Comparison of ENCODE assay signal across 11 cellular contexts in the genomic region with DNA sequence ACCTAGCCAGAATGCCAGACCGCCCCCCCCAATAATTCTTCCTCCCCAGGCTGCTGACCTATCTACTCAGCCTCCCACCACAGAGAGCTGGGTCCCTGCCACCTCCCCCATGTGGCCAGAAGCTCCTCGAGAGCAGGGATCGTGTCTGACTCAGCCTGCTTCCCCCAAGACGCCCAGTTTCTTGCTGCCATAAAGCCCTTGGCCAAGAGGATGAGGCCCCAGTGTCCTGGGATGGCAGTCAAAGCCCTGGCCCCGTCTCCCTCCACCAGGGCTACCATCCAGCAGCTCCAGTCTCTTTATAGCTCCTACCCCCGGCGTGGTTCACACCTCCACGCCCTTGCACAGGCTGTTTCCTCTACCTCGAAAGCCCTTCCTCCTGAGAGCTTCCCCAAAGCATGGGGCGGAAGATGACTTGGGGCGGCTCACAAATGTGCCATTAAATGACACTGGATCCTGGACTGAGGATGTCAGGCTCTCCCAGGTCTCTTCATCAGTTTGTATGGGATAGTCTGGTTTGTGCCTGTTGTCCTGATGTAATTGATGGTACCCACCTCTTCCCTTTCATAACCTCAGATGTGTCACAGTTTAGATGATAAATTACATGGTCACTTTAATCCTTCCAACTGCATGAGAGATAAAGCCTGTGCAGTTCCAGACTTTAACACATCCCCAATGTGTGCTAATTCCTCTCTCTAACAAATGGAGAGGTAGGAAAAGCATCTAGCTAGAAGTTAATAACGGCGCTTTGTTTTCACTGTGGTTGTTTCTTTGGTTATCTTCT. TPM values are rescaled to one million over a fixed set of nuclear protein-coding genes. Genes with fewer than 3 reads are reported as not detected.
A peak's percentile ranks its signal among the peaks of the same experiment; 100 is the strongest.
DNase-seq lines count a peak whose midpoint lies in the region; ATAC-seq and TF ChIP-seq lines count a peak whose summit lies in the region.
"Had no signal": no experiment of that assay in that cellular context is flagged by ENCODE, and none has a peak within 500 bp of the region (broad histone marks: within the 10 kb centered on the region; RNA-seq: fewer than 3 reads in every experiment).

No MANE protein-coding gene starts in this region.

- peaks cover 24 to 50% (median 39%) of the 10 kb centered on the region in 3 donors for H3K4me1 Mint-ChIP-seq in T-cell

- peak; percentile 61 to 88 (median 76) for ATAC-seq in T-cell (replicated peaks in 1 of 4)
- no peak for ATAC-seq in GM19023 (IDR thresholded peaks at IDR 0.05; ENCODE audit: unreplicated experiment)
- no peak for ATAC-seq in GM19463 (IDR thresholded peaks at IDR 0.05; ENCODE audit: unreplicated experiment)
- ATAC-seq in HG03045 (IDR thresholded peaks at IDR 0.05; ENCODE audit: unreplicated experiment) = no peak

- DNase-seq in AG04450 (ENCODE audit: low read depth, low spot score) (peak; percentile 27), GM03348 (ENCODE audit: low spot score) (peak; percentile 77), T-cell (peak in 19 of 34 experiments; percentile 12 to 58 (median 33)), fibroblast of peridontal ligament (ENCODE audit: extremely low read depth) (peak; percentile 62)
- DNase-seq in stimulated activated CD4-positive, alpha-beta T cell treated with anti-CD3 and anti-CD28 coated beads, Interleukin-1b, Interleukin-23, amount 100 ng/mL, for 48 hours = no peak
- DNase-seq: MV-4-11; stimulated activated CD4-positive, alpha-beta T cell treated with anti-CD3 and anti-CD28 coated beads, Interleukin-12 subunit alpha, Interleukin-12 subunit beta, amount 100 ng/mL, for 4 hours had no signal

- no peaks in the 10 kb centered on the region for H3K9me3 ChIP-seq in AG04450 (ENCODE audit: control insufficient read depth, insufficient read depth, low read length)
- H3K9me3 ChIP-seq: testis had no signal

- CTCF ChIA-PET in AG04450 (lab: Charles Lee) = interaction anchor here (0.9 kb wide), 1 partner anchor 213 kb away, joined by 4 read pairs; no protein-coding TSS in a partner anchor
- CTCF ChIA-PET in T-cell (lab: Charles Lee) = interaction anchor here in 1 of 2 donors (0.6 to 1.2 kb wide), 5 partner anchors 10 to 1031 kb away, joined by 3 to 9 read pairs (median 3); no protein-coding TSS in a partner anchor

- H3K9me3 Mint-ChIP-seq in T-cell = no peaks in the 10 kb centered on the region

- peak overlapping the region in 1 of 2 donors; percentile 56 for H3K27ac Mint-ChIP-seq in T-cell

- peaks cover 3 to 4% of the 10 kb centered on the region in 2 donors for H3K27me3 Mint-ChIP-seq in T-cell

- POLR2A ChIA-PET in AG04450 (lab: Yijun Ruan, JAX) = interaction anchor here (0.6 to 1.2 kb wide), 3 partner anchors 10 to 50 kb away, joined by 3 to 4 read pairs (median 3); no protein-coding TSS in a partner anchor
- POLR2A ChIA-PET in T-cell (lab: Charles Lee) = no interaction called here

- no peak overlapping the region for H3K4me3 ChIP-seq in AG04450 (ENCODE audit: low read depth, low read length)
- H3K4me3 ChIP-seq: testis had no signal

- H3K27me3 ChIP-seq in AG04450 (ENCODE audit: control insufficient read depth, insufficient read depth, low read length) = no peaks in the 10 kb centered on the region
- H3K27me3 ChIP-seq: testis had no signal

- H3K4me3 Mint-ChIP-seq in T-cell = peak overlapping the region in 2 of 3 donors; percentile 3 to 37

- no peak overlapping the region for H3K27ac ChIP-seq in AG04450 (ENCODE audit: low read depth, low read length)

- no peaks in the 10 kb centered on the region for H3K36me3 Mint-ChIP-seq in T-cell

- TF ChIP-seq CTCF in AG04450 (IDR thresholded peaks at IDR 0.05; ENCODE audit: low read depth, low read length) = no peak

RNA-seq across cellular contexts. Expression of a gene that starts 13.1 kb away (rescaled TPM):
- polyA plus RNA-seq in AG04450 (2011; rRNA removed) = 5.4 and 7.2 TPM in 2 replicates
- 6.6 and 7.8 TPM in 2 replicates for polyA minus RNA-seq in AG04450 (2011; rRNA and poly(A)+ RNA removed)
- 1 to 10 TPM in 2 of 5 donors, under 1 TPM in 3; 0.65 to 3.4 (median 0.98) TPM for total RNA-seq in T-cell

RNA-seq across cellular contexts. Expression of a gene that starts 47.2 kb away (rescaled TPM):
- 35.4 and 39.5 TPM in 2 replicates for polyA plus RNA-seq in AG04450 (2011; rRNA removed)
- polyA minus RNA-seq in AG04450 (2011; rRNA and poly(A)+ RNA removed) = 47.0 and 64.1 TPM in 2 replicates
- under 1 TPM in 3 of 5 donors, not detected in 2; 0.41 to 0.67 (median 0.59) TPM for total RNA-seq in T-cell

Comparison
In these comparisons a context has a peak if more than half of its experiments do, and no peak if none do; other contexts are left out.
1. ATAC-seq: peak in T-cell (4 of 4); none in GM19023 (single experiment), GM19463 (single experiment) and HG03045 (single experiment).